Comparison of ENCODE assay signal across 21 cellular contexts in genomic region chr10:123262456-123262855, GRCh38.
"Had no signal": no experiment of that assay in that cellular context is flagged by ENCODE, and none has a peak within 500 bp of the region (broad histone marks: within the 10 kb centered on the region; RNA-seq: fewer than 3 reads in every experiment).

No MANE protein-coding gene starts in this region.

- H3K4me3 ChIP-seq: MG63 had no signal

- H3K4me2 ChIP-seq: SK-N-SH had no signal

- DNase-seq: KBM-7, MG63, NCI-H1092, NCI-H1105 treated with DMSO at 0.1 percent for 48 hours, NCI-H1436, NCI-H187, NCI-H2029, NCI-H2081 treated with DMSO at 0.1 percent for 48 hours, NCI-H2171, NCI-H226, NCI-H446 treated with DMSO at 0.1 percent for 48 hours, NCI-H510A treated with DMSO at 0.1 percent for 48 hours, NCI-H69, NCI-H774, Right ventricle myocardium superior, RPMI8226, SIG-M5, SK-N-SH, SW 1271, T-cell had no signal

- H3K36me3 ChIP-seq: MG63 had no signal

- ATAC-seq: T-cell had no signal

- H3K27ac ChIP-seq: HL-60 had no signal

- H3K9me3 ChIP-seq: SK-N-SH had no signal

- H3K27me3 ChIP-seq: MG63 had no signal

- H3K9ac ChIP-seq: SK-N-SH had no signal
